7 cellular contexts compared by ENCODE assay signal in genomic region chr1:201361652-201362504, GRCh38. TPM values are rescaled to one million over a fixed set of nuclear protein-coding genes. Genes with fewer than 3 reads are reported as not detected.
DNase-seq lines count a peak whose midpoint lies in the region; ATAC-seq and TF ChIP-seq lines count a peak whose summit lies in the region.

No MANE protein-coding gene starts in this region.

- no peak for ATAC-seq in HG03139 (IDR thresholded peaks at IDR 0.05; ENCODE audit: unreplicated experiment)

- CTCF ChIA-PET in HEK293T (lab: Yijun Ruan, JAX) = interaction anchor here (0.6 to 3.9 kb wide), 12 partner anchors 15 to 503 kb away, joined by 3 to 24 read pairs (median 3); no protein-coding TSS in a partner anchor
- CTCF ChIA-PET in RWPE1 (lab: Yijun Ruan, JAX) = interaction anchor here (0.6 to 7.3 kb wide), 37 partner anchors 9 to 1302 kb away, joined by 3 to 132 read pairs (median 4); no protein-coding TSS in a partner anchor

- H3K4me3 Mint-ChIP-seq in endothelial cell (ENCODE audit: unreplicated experiment) (no peak overlapping the region), mesothelial cell of epicardium (no peak overlapping the region)

- peaks cover 29% of the 10 kb centered on the region for H3K4me1 Mint-ChIP-seq in endothelial cell (ENCODE audit: unreplicated experiment)
- H3K4me1 Mint-ChIP-seq in mesothelial cell of epicardium = peaks cover 10% of the 10 kb centered on the region

- no peak overlapping the region for H3K27ac ChIP-seq in RWPE1

- H3K9me3 Mint-ChIP-seq in endothelial cell (ENCODE audit: unreplicated experiment) = no peaks in the 10 kb centered on the region
- no peaks in the 10 kb centered on the region for H3K9me3 Mint-ChIP-seq in mesothelial cell of epicardium

- H3K36me3 Mint-ChIP-seq in endothelial cell (ENCODE audit: low read depth, unreplicated experiment) = no peaks in the 10 kb centered on the region
- H3K36me3 Mint-ChIP-seq in mesothelial cell of epicardium = no peaks in the 10 kb centered on the region

- POLR2A ChIA-PET in HEK293T (lab: Yijun Ruan, JAX) (no interaction called here), RWPE1 (lab: Yijun Ruan, JAX; ENCODE audit: low non-redundant PET) (interaction anchor here (0.6 kb wide), 1 partner anchor 26 kb away, joined by 3 read pairs; no protein-coding TSS in a partner anchor)

- TF ChIP-seq CTCF in RWPE1 (conservative IDR thresholded peaks at IDR 0.05; ENCODE audit: low read depth) (peak; percentile 83), endothelial cell (IDR thresholded peaks at IDR 0.05; ENCODE audit: unreplicated experiment) (peak; percentile 86), mesothelial cell of epicardium (IDR thresholded peaks at IDR 0.05; ENCODE audit: unreplicated experiment) (peak; percentile 85)

- DNase-seq in DMS53 treated with DMSO at 0.1 percent for 48 hours (lab: John Stamatoyannopoulos, UW; ENCODE audit: unreplicated experiment) (peak; percentile 35), HEK293T (ENCODE audit: extremely low spot score) (peak; percentile 91), RWPE1 (ENCODE audit: low spot score) (peak; percentile 95), endothelial cell (ENCODE audit: low spot score) (peak; percentile 73), mesothelial cell of epicardium (ENCODE audit: low spot score in 2 of 2, unreplicated experiment in 2 of 2) (peak in 1 of 2 experiments; percentile 67), NCI-H226 (no peak)

- H3K27ac Mint-ChIP-seq in endothelial cell (ENCODE audit: unreplicated experiment) (no peak overlapping the region), mesothelial cell of epicardium (no peak overlapping the region)

- H3K27me3 Mint-ChIP-seq in endothelial cell (ENCODE audit: unreplicated experiment) (peaks cover 3% of the 10 kb centered on the region), mesothelial cell of epicardium (ENCODE audit: low read depth) (no peaks in the 10 kb centered on the region)

TF ChIP-seq in HEK293T, 16 proteins besides CTCF, POLR2A, EP300 and RAD21:
- TF ChIP-seq TARDBP (IDR thresholded peaks at IDR 0.05) = no peak
- TF ChIP-seq HDGF (IDR thresholded peaks at IDR 0.05; ENCODE audit: borderline replicate concordance) = 0 out of 2 replicates have a peak, but pooled peaks have one; percentile 31
TF ChIP-seq in HEK293T: peak in this region for 1.

RNA-seq across cellular contexts. Expression of gene TNNT2, which starts 15.6 kb away (rescaled TPM):
- total RNA-seq in endothelial cell (ENCODE audit: unreplicated experiment) (3.3 TPM), mesothelial cell of epicardium (32.6 to 37.1 TPM (median 37.1 TPM) in 3 replicates)

RNA-seq across cellular contexts. Expression of gene LAD1, which starts 37.2 kb away (rescaled TPM):
- total RNA-seq in endothelial cell (ENCODE audit: unreplicated experiment) = 0.59 TPM
- total RNA-seq in mesothelial cell of epicardium = 17.6 to 23.0 TPM (median 20.7 TPM) in 3 replicates

RNA-seq across cellular contexts. Expression of gene TNNI1, which starts 59.7 kb away (rescaled TPM):
- not detected for total RNA-seq in endothelial cell (ENCODE audit: unreplicated experiment)
- 6.7 to 8.4 TPM (median 7.6 TPM) in 3 replicates for total RNA-seq in mesothelial cell of epicardium

Comparison
In these comparisons a context has a peak if more than half of its experiments do, and no peak if none do; other contexts are left out.
1. RNA of gene LAD1, which starts 37.2 kb away (total RNA-seq): 17.6 to 23.0 TPM in mesothelial cell of epicardium; 0.59 TPM in endothelial cell (single experiment); every median in the first group is over 10 times any median in the second.
2. Peak in every context shown above with its lines, with median percentiles within 50 percentile points of each other: CTCF ChIP-seq.